ENCODE assay signal across 9 cellular contexts in genomic region chr9:99118782-99119466, GRCh38. TPM values are rescaled to one million over a fixed set of nuclear protein-coding genes. Genes with fewer than 3 reads are reported as not detected.
DNase-seq lines count a peak whose midpoint lies in the region; ATAC-seq, FAIRE-seq and TF ChIP-seq lines count a peak whose summit lies in the region.
"Had no signal": no experiment of that assay in that cellular context is flagged by ENCODE, and none has a peak within 500 bp of the region (broad histone marks: within the 10 kb centered on the region; RNA-seq: fewer than 3 reads in every experiment).

No MANE protein-coding gene starts in this region.

- peaks cover 0 to 2% of the 10 kb centered on the region in 2 donors for H3K9me3 Mint-ChIP-seq in stimulated activated naive B cell treated with anti-CD40 and anti-IgM and Interleukin-4, amounts not matched to agents 10 μg/mL and 1 μg/mL and 100 μg/mL, for 72 hours

- peak; percentile 93 for FAIRE-seq in H54 (lab: Jason Lieb, UNC)

- peaks cover 4% of the 10 kb centered on the region for H3F3A ChIP-seq in SK-N-SH (replicated peaks; ENCODE audit: insufficient read depth)

- H3K4me1 Mint-ChIP-seq in stimulated activated naive B cell treated with anti-CD40 and anti-IgM and Interleukin-4, amounts not matched to agents 10 μg/mL and 1 μg/mL and 100 μg/mL, for 72 hours: peaks cover 25 to 54% of the 10 kb centered on the region in 2 donors

- peaks cover 5% of the 10 kb centered on the region in 2 donors for H3K36me3 Mint-ChIP-seq in stimulated activated naive B cell treated with anti-CD40 and anti-IgM and Interleukin-4, amounts not matched to agents 10 μg/mL and 1 μg/mL and 100 μg/mL, for 72 hours

- TF ChIP-seq RAD21 in SK-N-SH (IDR thresholded peaks at IDR 0.05; ENCODE audit: low read length): no peak

- POLR2A ChIA-PET in SK-N-SH (lab: Yijun Ruan, JAX): no interaction called here

- CTCF ChIA-PET in SK-N-SH (lab: Yijun Ruan, JAX): no interaction called here

- no peak overlapping the region for H3K9ac ChIP-seq in SK-N-SH

- no peak for TF ChIP-seq CTCF in SK-N-SH (IDR thresholded peaks at IDR 0.05)

- no peak for TF ChIP-seq EP300 in SK-N-SH (IDR thresholded peaks at IDR 0.05; ENCODE audit: borderline replicate concordance in 1 of 2, low read depth in 1 of 2, low read length in 1 of 2)

- TF ChIP-seq POLR2A in H54 (IDR thresholded peaks at IDR 0.05; ENCODE audit: low read depth, low read length): no peak

- H3K4me3 ChIP-seq in SK-N-SH (ENCODE audit: low read depth in 2 of 2, low read length in 1 of 2): no peak overlapping the region

- no peak overlapping the region for H3K4me2 ChIP-seq in SK-N-SH

- peaks cover 50% of the 10 kb centered on the region for H4K20me1 ChIP-seq in SK-N-SH (ENCODE audit: insufficient read depth)

- H3K36me3 ChIP-seq in SK-N-SH (replicated peaks in 1 of 2; ENCODE audit: control insufficient read depth in 1 of 2, insufficient read depth in 2 of 2, low read length in 1 of 2): no peaks in the 10 kb centered on the region

- DNase-seq in H54 (ENCODE audit: insufficient read length, low spot score): no peak
- DNase-seq in MV-4-11 (lab: John Stamatoyannopoulos, UW): peak; percentile 69
- peak; percentile 44 for DNase-seq in activated naive CD4-positive, alpha-beta T cell treated with Interleukin-2 at 50 U/mL for 16 hours
- peak; percentile 43 for DNase-seq in stimulated activated naive B cell treated with anti-CD40 and anti-IgM and Interleukin-4, amounts not matched to agents 10 μg/mL and 1 μg/mL and 100 μg/mL, for 72 hours
- no peak for DNase-seq in SK-N-SH
- no peak for DNase-seq in inferior parietal cortex (ENCODE audit: extremely low spot score)
- no peak for DNase-seq in NCI-H446 treated with DMSO at 0.1 percent for 48 hours (lab: John Stamatoyannopoulos, UW)

- no peak overlapping the region for H2AFZ ChIP-seq in SK-N-SH (ENCODE audit: low read depth)

- H3K4me3 Mint-ChIP-seq in stimulated activated naive B cell treated with anti-CD40 and anti-IgM and Interleukin-4, amounts not matched to agents 10 μg/mL and 1 μg/mL and 100 μg/mL, for 72 hours: peak overlapping the region; percentile 73 to 77

- H3K27ac Mint-ChIP-seq in stimulated activated naive B cell treated with anti-CD40 and anti-IgM and Interleukin-4, amounts not matched to agents 10 μg/mL and 1 μg/mL and 100 μg/mL, for 72 hours: peak overlapping the region; percentile 87

- H3K9me2 ChIP-seq in SK-N-SH: no peaks in the 10 kb centered on the region

- no peak overlapping the region for H3K27ac ChIP-seq in SK-N-SH (ENCODE audit: low read depth in 2 of 2, low read length in 1 of 2)

- 97% methylated on average over 7 of the region's 7 CpGs for WGBS in SK-N-SH (ENCODE audit: low lambda C conversion rate)

- H3K79me2 ChIP-seq in SK-N-SH (ENCODE audit: insufficient read depth): peaks cover 97% of the 10 kb centered on the region

- H3K27me3 ChIP-seq in SK-N-SH (ENCODE audit: insufficient read depth): no peaks in the 10 kb centered on the region

- no peaks in the 10 kb centered on the region for H3K9me3 ChIP-seq in SK-N-SH

- peak; percentile 98 for ATAC-seq in GM18502 (IDR thresholded peaks at IDR 0.05; ENCODE audit: poor library complexity, unreplicated experiment)
- peak; percentile 99 to 100 for ATAC-seq in stimulated activated naive B cell treated with anti-CD40 and anti-IgM and Interleukin-4, amounts not matched to agents 10 μg/mL and 1 μg/mL and 100 μg/mL, for 72 hours (replicated peaks)
- ATAC-seq: HCT116 had no signal

- no peaks in the 10 kb centered on the region for H3K27me3 Mint-ChIP-seq in stimulated activated naive B cell treated with anti-CD40 and anti-IgM and Interleukin-4, amounts not matched to agents 10 μg/mL and 1 μg/mL and 100 μg/mL, for 72 hours

- H3K4me1 ChIP-seq in SK-N-SH (ENCODE audit: control insufficient read depth in 1 of 2, insufficient read depth in 2 of 2, low read depth in 1 of 2, low read length in 1 of 2): peaks cover 0 to 2% of the 10 kb centered on the region in 2 experiments; a peak in 2 of 4 replicates

TF ChIP-seq in SK-N-SH, 30 proteins besides CTCF, POLR2A, EP300 and RAD21:
- TF ChIP-seq, protein P1, sequence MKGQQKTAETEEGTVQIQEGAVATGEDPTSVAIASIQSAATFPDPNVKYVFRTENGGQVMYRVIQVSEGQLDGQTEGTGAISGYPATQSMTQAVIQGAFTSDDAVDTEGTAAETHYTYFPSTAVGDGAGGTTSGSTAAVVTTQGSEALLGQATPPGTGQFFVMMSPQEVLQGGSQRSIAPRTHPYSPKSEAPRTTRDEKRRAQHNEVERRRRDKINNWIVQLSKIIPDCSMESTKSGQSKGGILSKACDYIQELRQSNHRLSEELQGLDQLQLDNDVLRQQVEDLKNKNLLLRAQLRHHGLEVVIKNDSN (IDR thresholded peaks at IDR 0.05; ENCODE audit: borderline replicate concordance, low read depth): no peak
- no peak for TF ChIP-seq REST (IDR thresholded peaks at IDR 0.05; ENCODE audit: low read depth, low read length)
- no peak for TF ChIP-seq EZH2phosphoT487 (IDR thresholded peaks at IDR 0.05; ENCODE audit: borderline replicate concordance, low read depth)
- TF ChIP-seq, protein P2, sequence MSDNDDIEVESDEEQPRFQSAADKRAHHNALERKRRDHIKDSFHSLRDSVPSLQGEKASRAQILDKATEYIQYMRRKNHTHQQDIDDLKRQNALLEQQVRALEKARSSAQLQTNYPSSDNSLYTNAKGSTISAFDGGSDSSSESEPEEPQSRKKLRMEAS (IDR thresholded peaks at IDR 0.05; ENCODE audit: low read depth): no peak
- no peak for TF ChIP-seq RFX5 (IDR thresholded peaks at IDR 0.05; ENCODE audit: low read length)
- TF ChIP-seq RXRA (IDR thresholded peaks at IDR 0.05; ENCODE audit: borderline replicate concordance, low read depth): no peak
- no peak for TF ChIP-seq JUND (IDR thresholded peaks at IDR 0.05)
- no peak for TF ChIP-seq USF2 (IDR thresholded peaks at IDR 0.05; ENCODE audit: borderline replicate concordance, low read depth, low read length)
- no peak for TF ChIP-seq RCOR1 (IDR thresholded peaks at IDR 0.05; ENCODE audit: low read length)
- no peak for TF ChIP-seq TCF12 (IDR thresholded peaks at IDR 0.05)
- no peak for TF ChIP-seq MEF2A (IDR thresholded peaks at IDR 0.05; ENCODE audit: borderline replicate concordance, low read depth)
- no peak for TF ChIP-seq TEAD4 (IDR thresholded peaks at IDR 0.05; ENCODE audit: borderline replicate concordance, insufficient read depth)
- TF ChIP-seq FOXJ3 (CRISPR knock-in tag; IDR thresholded peaks at IDR 0.05): no peak
- no peak for TF ChIP-seq FOSL2 (IDR thresholded peaks at IDR 0.05; ENCODE audit: borderline replicate concordance, low read depth)
- no peak for TF ChIP-seq NRF1 (IDR thresholded peaks at IDR 0.05; ENCODE audit: low read depth, low read length)
- TF ChIP-seq SIN3A (IDR thresholded peaks at IDR 0.05; ENCODE audit: borderline replicate concordance, low read depth, low read length): no peak
- no peak for TF ChIP-seq CHD2 (IDR thresholded peaks at IDR 0.05; ENCODE audit: low read length, partially characterized antibody)
- TF ChIP-seq GATA2 (CRISPR knock-in tag; IDR thresholded peaks at IDR 0.05): no peak
- no peak for TF ChIP-seq MXI1 (IDR thresholded peaks at IDR 0.05; ENCODE audit: low read depth, low read length)

RNA-seq across cellular contexts. Expression of gene TGFBR1, which starts 14.0 kb away (rescaled TPM):
- polyA plus RNA-seq in SK-N-SH (2012; rRNA removed): 15.3 and 28.7 TPM in 2 replicates
- polyA plus RNA-seq in SK-N-SH (2012; cell fraction: cytosol; rRNA removed): 15.7 and 16.6 TPM in 2 replicates
- polyA plus RNA-seq in SK-N-SH (2012; cell fraction: nucleus; rRNA removed): 5.2 and 11.8 TPM in 2 replicates

Comparison
In these comparisons a context has a peak if more than half of its experiments do, and no peak if none do; other contexts are left out.
1. DNase-seq: peak in MV-4-11 (single experiment), activated naive CD4-positive, alpha-beta T cell treated with Interleukin-2 at 50 U/mL for 16 hours (single experiment) and stimulated activated naive B cell treated with anti-CD40 and anti-IgM and Interleukin-4, amounts not matched to agents 10 μg/mL and 1 μg/mL and 100 μg/mL, for 72 hours (single experiment); none in H54 (single experiment), SK-N-SH (single experiment), inferior parietal cortex (single experiment) and NCI-H446 treated with DMSO at 0.1 percent for 48 hours (single experiment).